ENCODE assay signal across 8 cellular contexts in the genomic region with DNA sequence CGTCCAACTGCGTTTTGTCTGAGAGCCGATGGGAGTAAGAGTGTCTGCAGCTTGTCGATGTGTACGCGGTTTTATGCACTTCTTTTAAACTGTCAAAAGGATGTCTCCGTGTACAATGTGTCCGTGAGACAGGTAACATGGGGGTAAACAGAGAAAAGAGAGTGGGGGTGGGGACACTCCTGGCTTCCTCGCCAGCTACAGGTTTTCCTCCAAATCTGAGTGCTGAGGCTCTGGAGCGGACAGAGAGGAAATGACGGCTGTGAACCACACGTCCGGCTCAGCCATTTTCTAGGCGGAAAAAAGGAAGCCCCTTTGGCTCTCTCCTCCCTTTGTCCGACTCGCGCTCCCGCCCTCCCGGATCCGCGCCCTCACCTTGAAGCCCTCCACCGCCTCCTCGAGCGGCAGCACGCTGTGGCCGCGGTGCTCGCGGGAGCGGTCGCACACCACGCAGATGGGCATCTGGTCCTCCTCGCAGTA. TPM values are rescaled to one million over a fixed set of nuclear protein-coding genes. Genes with fewer than 3 reads are reported as not detected.
DNase-seq lines count a peak whose midpoint lies in the region; ATAC-seq and TF ChIP-seq lines count a peak whose summit lies in the region.

No MANE protein-coding gene starts in this region.

- peak overlapping the region; percentile 99 for H3K4me3 Mint-ChIP-seq in endothelial cell (ENCODE audit: unreplicated experiment)

- intact Hi-C loops in mucosa of descending colon (cut with DNase I, micrococcal nuclease): no loop called here

- peaks cover 5% of the 10 kb centered on the region for H3K36me3 ChIP-seq in mucosa of descending colon (ENCODE audit: low read depth)
- H3K36me3 ChIP-seq in thymus (ENCODE audit: control insufficient read depth, insufficient read depth): peaks cover 32% of the 10 kb centered on the region

- peak overlapping the region; percentile 98 for H3K27ac ChIP-seq in thymus (ENCODE audit: low read depth)

- TF ChIP-seq CTCF in endothelial cell (IDR thresholded peaks at IDR 0.05; ENCODE audit: unreplicated experiment) (no peak), mucosa of descending colon (IDR thresholded peaks at IDR 0.05) (no peak)

- peaks cover 12% of the 10 kb centered on the region for H3K27me3 Mint-ChIP-seq in endothelial cell (ENCODE audit: unreplicated experiment)

- peak; percentile 59 for DNase-seq in NK-92 treated with Interleukin-12 subunit alpha and Interleukin-12 subunit beta, amount 100 ng/mL, for 24 hours (lab: John Stamatoyannopoulos, UW)
- no peak for DNase-seq in NK-92 (lab: John Stamatoyannopoulos, UW; ENCODE audit: unreplicated experiment)
- peak; percentile 57 for DNase-seq in NCI-H2029 (lab: John Stamatoyannopoulos, UW)
- peak; percentile 3 to 10 for DNase-seq in activated CD4-positive, alpha-beta T cell treated with anti-CD3 and anti-CD28 coated beads, Interleukin-2, amount 50 U/mL, for 4 hours
- DNase-seq in endothelial cell (ENCODE audit: low spot score): peak; percentile 58
- peak in 1 of 3 donors; percentile 53 for DNase-seq in mucosa of descending colon

- no peaks in the 10 kb centered on the region for H3K27me3 ChIP-seq in thymus (ENCODE audit: control insufficient read depth, insufficient read depth)

- H3K4me1 Mint-ChIP-seq in endothelial cell (ENCODE audit: unreplicated experiment): peaks cover 46% of the 10 kb centered on the region

- H3K9me3 ChIP-seq in mucosa of descending colon (no peaks in the 10 kb centered on the region), thymus (ENCODE audit: control insufficient read depth) (no peaks in the 10 kb centered on the region)

- H3K4me3 ChIP-seq in mucosa of descending colon (peak overlapping the region; percentile 89), thymus (ENCODE audit: low read length) (peak overlapping the region; percentile 95)

- peaks cover 36% of the 10 kb centered on the region for H3K36me3 Mint-ChIP-seq in endothelial cell (ENCODE audit: low read depth, unreplicated experiment)

- under 1% methylated on average over 33 of the region's 33 CpGs for WGBS in thymus

- ATAC-seq in HG02588 (IDR thresholded peaks at IDR 0.05; ENCODE audit: unreplicated experiment) (peak; percentile 27), mucosa of descending colon (peak; percentile 46)

- H3K4me1 ChIP-seq in mucosa of descending colon (ENCODE audit: low read depth): peaks cover 13% of the 10 kb centered on the region
- H3K4me1 ChIP-seq in thymus (ENCODE audit: control insufficient read depth, insufficient read depth, low read length): peaks cover 17% of the 10 kb centered on the region

- H3K27ac Mint-ChIP-seq in endothelial cell (ENCODE audit: unreplicated experiment): peak overlapping the region; percentile 99

- H3K9me3 Mint-ChIP-seq in endothelial cell (ENCODE audit: unreplicated experiment): no peaks in the 10 kb centered on the region

RNA-seq across cellular contexts. Expression of gene TRIM27, which starts 0.9 kb away (rescaled TPM):
- total RNA-seq in endothelial cell (ENCODE audit: unreplicated experiment) (82.8 TPM), mucosa of descending colon (10 to 100 TPM; 33.1 to 37.2 (median 35.5) TPM)
- 67.9 TPM for polyA plus RNA-seq in thymus
